ENCODE assay signal across 17 cellular contexts in genomic region chr9:38171538-38171884, GRCh38.
DNase-seq lines count a peak whose midpoint lies in the region; ATAC-seq, FAIRE-seq and TF ChIP-seq lines count a peak whose summit lies in the region.
"Had no signal": no experiment of that assay in that cellular context is flagged by ENCODE, and none has a peak within 500 bp of the region (broad histone marks: within the 10 kb centered on the region; RNA-seq: fewer than 3 reads in every experiment).

No MANE protein-coding gene starts in this region.

- POLR2A ChIA-PET in HEK293 (lab: Yijun Ruan, JAX) (no interaction called here), K562 (lab: Yijun Ruan, JAX) (no interaction called here)

- BruUV-seq in K562 (replicated peaks; lab: Mats Ljungman, UMichigan) = no TSS peak

- in situ Hi-C loops in K562 (cut with MboI) = no loop called here

- TF ChIP-seq POLR2A in K562 (conservative IDR thresholded peaks at IDR 0.05) (no peak), GM12891 (IDR thresholded peaks at IDR 0.05; ENCODE audit: low read depth, low read length) (no peak)

- no peak overlapping the region for H3K4me3 ChIP-seq in ACC112 (ENCODE audit: low read depth, low read length)
- H3K4me3 ChIP-seq in HEK293 (ENCODE audit: low read depth, low read length) = no peak overlapping the region
- H3K4me3 ChIP-seq in K562 = no peak overlapping the region
- H3K4me3 ChIP-seq in hepatocyte = no peak overlapping the region

- H2AFZ ChIP-seq in ACC112 (ENCODE audit: low read length, unreplicated experiment) (no peak overlapping the region), K562 (ENCODE audit: low read depth, low read length) (no peak overlapping the region; the same call in 1 of the 2 replicates), hepatocyte (no peak overlapping the region)

- no peaks in the 10 kb centered on the region for H3K9me1 ChIP-seq in K562 (ENCODE audit: control insufficient read depth, insufficient read depth, low read length)

- ATAC-seq in K562 = no peak

- H3K9ac ChIP-seq in K562 (ENCODE audit: insufficient read depth in 1 of 2, low read depth in 2 of 2, low read length in 2 of 2) = no peak overlapping the region

- 20% methylated on average over 5 of the region's 5 CpGs for WGBS in K562 (ENCODE audit: insufficient coverage, low coverage, missing lambda C conversion rate)
- 71% methylated on average over 5 of the region's 5 CpGs for WGBS in hepatocyte (ENCODE audit: low lambda C conversion rate, missing lambda C conversion rate)

- no peaks in the 10 kb centered on the region for H3K79me2 ChIP-seq in ACC112 (ENCODE audit: control insufficient read depth, insufficient read depth, low read length, unreplicated experiment)
- no peaks in the 10 kb centered on the region for H3K79me2 ChIP-seq in K562 (ENCODE audit: control insufficient read depth, insufficient read depth, low read length)
- no peaks in the 10 kb centered on the region for H3K79me2 ChIP-seq in hepatocyte

- H3K9me3 ChIP-seq in HEK293 (ENCODE audit: control insufficient read depth, insufficient read depth, low read depth, low read length) = no peaks in the 10 kb centered on the region
- H3K9me3 ChIP-seq in K562 (replicated peaks; ENCODE audit: control insufficient read depth, insufficient read depth, low read depth, low read length) = peaks cover 10% of the 10 kb centered on the region; the same call in 1 of the 2 replicates
- peaks cover 9% of the 10 kb centered on the region for H3K9me3 ChIP-seq in hepatocyte (ENCODE audit: low read depth)

- TF ChIP-seq EP300 in K562 (IDR thresholded peaks at IDR 0.05; ENCODE audit: low read length) = no peak

- intact Hi-C loops in K562 (cut with micrococcal nuclease) = no loop called here

- no peaks in the 10 kb centered on the region for H4K20me1 ChIP-seq in K562 (replicated peaks; ENCODE audit: control insufficient read depth, insufficient read depth, low read length)
- H4K20me1 ChIP-seq in hepatocyte (ENCODE audit: insufficient read depth, poor library complexity, severe bottlenecking) = no peaks in the 10 kb centered on the region

- 0 out of 2 replicates have a peak, but pooled peaks cover 3% of the 10 kb centered on the region for H3K36me3 ChIP-seq in ACC112 (ENCODE audit: insufficient read depth, low read length)
- H3K36me3 ChIP-seq in HEK293 (ENCODE audit: control insufficient read depth in 2 of 2, insufficient read depth in 1 of 2, low read length in 2 of 2) = no peaks in the 10 kb centered on the region
- H3K36me3 ChIP-seq in K562 (ENCODE audit: control insufficient read depth, insufficient read depth, low read length) = no peaks in the 10 kb centered on the region
- no peaks in the 10 kb centered on the region for H3K36me3 ChIP-seq in hepatocyte (replicated peaks; ENCODE audit: insufficient read depth, low read depth)

- DNase-seq in K562 (ENCODE audit: extremely low read depth in 1 of 4, low spot score in 3 of 4) (no peak), hepatocyte (ENCODE audit: low spot score) (no peak), NCI-H2107 treated with DMSO at 0.1 percent for 48 hours (lab: John Stamatoyannopoulos, UW; ENCODE audit: unreplicated experiment) (no peak), HT-29 (ENCODE audit: low spot score) (no peak), GM12891 (ENCODE audit: insufficient read length, low spot score) (no peak), DMS79 treated with DMSO at 0.1 percent for 48 hours (lab: John Stamatoyannopoulos, UW) (no peak)
- DNase-seq: COR-L47, GOT3, NCI-H1105, NCI-H1694, NCI-H2171, NCI-H446, SW 1271 had no signal

- H3K27ac ChIP-seq in ACC112 (ENCODE audit: low read depth, low read length) (peak overlapping the region; percentile 59; the same call in 1 of the 2 replicates), HEK293 (ENCODE audit: extremely low read depth, low read depth, low read length) (no peak overlapping the region), K562 (ENCODE audit: extremely low read depth, low read depth, low read length) (peak overlapping the region; percentile 73; the same call in 2 of the 3 replicates), hepatocyte (peak overlapping the region; percentile 79)
- H3K27ac ChIP-seq: C4-2B, RWPE1 had no signal

- TF ChIP-seq RAD21 in K562 (CRISPR knock-in tag; conservative IDR thresholded peaks at IDR 0.05 in 1 of 2, IDR thresholded peaks at IDR 0.05 in 1 of 2) = no peak

- H3K4me2 ChIP-seq in K562 (ENCODE audit: insufficient read depth, low read length) (no peak overlapping the region), hepatocyte (peak overlapping the region; percentile 15)

- H3K27me3 ChIP-seq in ACC112 (ENCODE audit: insufficient read depth, low read length) (no peaks in the 10 kb centered on the region), K562 (ENCODE audit: control insufficient read depth in 2 of 2, insufficient read depth in 2 of 2, low read length in 2 of 2) (peaks cover 0 to 6% of the 10 kb centered on the region in 2 experiments; a peak in 1 of 5 replicates), hepatocyte (no peaks in the 10 kb centered on the region)

- TF ChIP-seq CTCF in HEK293 (tag by site-specific recombination; IDR thresholded peaks at IDR 0.05) (no peak), K562 (IDR thresholded peaks at IDR 0.05 in 2 of 3, conservative IDR thresholded peaks at IDR 0.05 in 1 of 3; ENCODE audit: insufficient read depth in 2 of 3, low read depth in 1 of 3, low read length in 3 of 3) (no peak), hepatocyte (IDR thresholded peaks at IDR 0.05; ENCODE audit: poor library complexity) (no peak)

- FAIRE-seq in K562 (lab: Jason Lieb, UNC) = peak; percentile 65
- no peak for FAIRE-seq in GM12891 (lab: Jason Lieb, UNC)

- CTCF ChIA-PET in HEK293 (lab: Yijun Ruan, JAX) (interaction anchor here (1.0 to 3.8 kb wide), 3 partner anchors 11 to 229 kb away, joined by 3 to 21 read pairs (median 4); no protein-coding TSS in a partner anchor), K562 (lab: Yijun Ruan, JAX; ENCODE audit: low intra/inter-chr PET ratio) (no interaction called here)

- H3K4me1 ChIP-seq in ACC112 (ENCODE audit: control insufficient read depth, insufficient read depth, low read length, unreplicated experiment) (no peaks in the 10 kb centered on the region), HEK293 (ENCODE audit: control insufficient read depth, insufficient read depth, low read length) (no peaks in the 10 kb centered on the region), K562 (replicated peaks in 1 of 2; ENCODE audit: control insufficient read depth in 2 of 2, insufficient read depth in 2 of 2, low read length in 2 of 2) (peaks cover 0 to 7% of the 10 kb centered on the region in 2 experiments; a peak in 2 of 5 replicates), hepatocyte (ENCODE audit: insufficient read depth) (peaks cover 24% of the 10 kb centered on the region)

- H3K9me2 ChIP-seq in hepatocyte (replicated peaks; ENCODE audit: insufficient read depth) = no peaks in the 10 kb centered on the region

TF ChIP-seq in HEK293, 187 proteins besides CTCF, POLR2A, EP300 and RAD21:
- TF ChIP-seq ZNF561 (tag by site-specific recombination; IDR thresholded peaks at IDR 0.05; ENCODE audit: borderline replicate concordance) (no peak), SETDB1 (IDR thresholded peaks at IDR 0.05; ENCODE audit: insufficient read length, low read length) (peak; percentile 37)

TF ChIP-seq in K562, 482 proteins besides CTCF, POLR2A, EP300 and RAD21 (continues in another document):
- TF ChIP-seq THRA (IDR thresholded peaks at IDR 0.05) = no peak
- TF ChIP-seq PTTG1 (tag; IDR thresholded peaks at IDR 0.05; ENCODE audit: low read depth) = peak; percentile 30; the same call in 1 of the 2 replicates
- no peak for TF ChIP-seq CBFB (CRISPR knock-in tag; IDR thresholded peaks at IDR 0.05)
- no peak for TF ChIP-seq ESRRA (IDR thresholded peaks at IDR 0.05; ENCODE audit: borderline replicate concordance, low read depth)
- no peak for TF ChIP-seq RBM17 (IDR thresholded peaks at IDR 0.05; ENCODE audit: borderline replicate concordance, low read depth, low read length)
- TF ChIP-seq SMC3 (conservative IDR thresholded peaks at IDR 0.05; ENCODE audit: insufficient read depth, low read depth, low read length) = no peak
- no peak for TF ChIP-seq SMAD1 (IDR thresholded peaks at IDR 0.05; ENCODE audit: low read depth, low read length, partially characterized antibody)

TF ChIP-seq in GM12891, 5 proteins besides CTCF, POLR2A, EP300 and RAD21:
- TF ChIP-seq POLR2AphosphoS5 (IDR thresholded peaks at IDR 0.05; ENCODE audit: low read depth, low read length) = no peak
- no peak for TF ChIP-seq POU2F2 (IDR thresholded peaks at IDR 0.05; ENCODE audit: low read depth, low read length)
- TF ChIP-seq PAX5 (IDR thresholded peaks at IDR 0.05; ENCODE audit: insufficient read depth, low read length, severe bottlenecking) = no peak
- TF ChIP-seq SPI1 (IDR thresholded peaks at IDR 0.05; ENCODE audit: low read depth, low read length) = no peak
- no peak for TF ChIP-seq TAF1 (IDR thresholded peaks at IDR 0.05; ENCODE audit: low read depth, low read length)
